Comparison of ENCODE assay signal across 9 cellular contexts in the genomic region with DNA sequence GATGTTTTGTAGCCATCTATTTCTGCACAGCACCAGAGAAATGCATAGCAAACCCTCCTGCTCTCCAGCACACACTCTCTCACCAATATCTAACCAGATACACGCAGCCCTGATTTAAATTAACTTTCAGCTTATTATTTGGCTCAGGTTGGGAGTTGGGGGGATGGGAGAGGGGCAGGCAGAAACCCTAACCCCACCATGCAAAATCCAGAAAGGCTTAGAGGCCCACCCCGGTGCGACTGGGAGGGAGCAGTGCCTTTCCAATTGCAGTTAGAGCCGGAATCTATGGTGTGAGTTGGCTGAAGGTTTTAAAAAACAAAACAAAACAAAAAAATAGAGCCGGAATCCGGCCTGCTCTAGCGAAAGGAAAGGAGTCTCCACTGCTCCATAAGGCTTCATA. TPM values are rescaled to one million over a fixed set of nuclear protein-coding genes. Genes with fewer than 3 reads are reported as not detected.
DNase-seq lines count a peak whose midpoint lies in the region; ATAC-seq, FAIRE-seq and TF ChIP-seq lines count a peak whose summit lies in the region.
"Had no signal": no experiment of that assay in that cellular context is flagged by ENCODE, and none has a peak within 500 bp of the region (broad histone marks: within the 10 kb centered on the region; RNA-seq: fewer than 3 reads in every experiment).

No MANE protein-coding gene starts in this region.

- ATAC-seq in K562 (no peak), natural killer cell (no peak), HG03097 (IDR thresholded peaks at IDR 0.05; ENCODE audit: low FRiP score, unreplicated experiment) (no peak)

- no peak overlapping the region for H2AFZ ChIP-seq in K562 (ENCODE audit: low read depth, low read length)

- H3K4me1 Mint-ChIP-seq in natural killer cell = peaks cover 30 to 38% of the 10 kb centered on the region in 2 donors

- peak; percentile 48 for FAIRE-seq in K562 (lab: Jason Lieb, UNC)

- peak overlapping the region; percentile 88 to 92; a peak in 3 of 4 replicates for H3K9ac ChIP-seq in K562 (ENCODE audit: insufficient read depth in 1 of 2, low read depth in 2 of 2, low read length in 2 of 2)
- no peak overlapping the region for H3K9ac ChIP-seq in colonic mucosa (ENCODE audit: low read depth in 2 of 2, low read length in 2 of 2)

- in situ Hi-C loops in K562 (cut with MboI) = no loop called here

- H3K27ac ChIP-seq in K562 (ENCODE audit: extremely low read depth, low read depth, low read length) = peak overlapping the region; percentile 93
- H3K27ac ChIP-seq in colonic mucosa = no peak overlapping the region
- H3K27ac ChIP-seq in uterus = no peak overlapping the region

- H3K27me3 Mint-ChIP-seq in natural killer cell (ENCODE audit: low read depth in 2 of 2) = peaks cover 57 to 72% of the 10 kb centered on the region in 2 donors

- no peaks in the 10 kb centered on the region for H3K9me3 ChIP-seq in K562 (replicated peaks; ENCODE audit: control insufficient read depth, insufficient read depth, low read depth, low read length)
- no peaks in the 10 kb centered on the region for H3K9me3 ChIP-seq in colonic mucosa
- no peaks in the 10 kb centered on the region for H3K9me3 ChIP-seq in uterus

- no peak for TF ChIP-seq RAD21 in K562 (CRISPR knock-in tag; conservative IDR thresholded peaks at IDR 0.05 in 1 of 2, IDR thresholded peaks at IDR 0.05 in 1 of 2)

- TF ChIP-seq CTCF in K562 (IDR thresholded peaks at IDR 0.05 in 2 of 3, conservative IDR thresholded peaks at IDR 0.05 in 1 of 3; ENCODE audit: insufficient read depth in 2 of 3, low read depth in 1 of 3, low read length in 3 of 3) (no peak), natural killer cell (IDR thresholded peaks at IDR 0.05) (no peak), colonic mucosa (IDR thresholded peaks at IDR 0.05) (no peak), uterus (IDR thresholded peaks at IDR 0.05) (no peak)

- CTCF ChIA-PET in K562 (lab: Yijun Ruan, JAX; ENCODE audit: low intra/inter-chr PET ratio) = interaction anchor here (0.5 kb wide), 1 partner anchor 220 kb away, joined by 5 read pairs; no protein-coding TSS in a partner anchor

- no peaks in the 10 kb centered on the region for H3K9me3 Mint-ChIP-seq in natural killer cell

- H3K27me3 ChIP-seq in K562 (ENCODE audit: control insufficient read depth in 2 of 2, insufficient read depth in 2 of 2, low read length in 2 of 2) (no peaks in the 10 kb centered on the region), colonic mucosa (peaks cover 60% of the 10 kb centered on the region), uterus (peaks cover 26 to 68% of the 10 kb centered on the region in 2 donors)

- no peak for TF ChIP-seq EP300 in K562 (IDR thresholded peaks at IDR 0.05; ENCODE audit: low read length)

- no TSS peak for BruUV-seq in K562 (replicated peaks; lab: Mats Ljungman, UMichigan)

- peak; percentile 51 to 71 for DNase-seq in Kasumi-1 (lab: John Stamatoyannopoulos, UW)
- peak in 3 of 4 experiments; percentile 12 to 34 (median 22) for DNase-seq in K562 (ENCODE audit: extremely low read depth in 1 of 4, low spot score in 3 of 4)
- no peak for DNase-seq in natural killer cell
- DNase-seq in colonic mucosa = no peak
- no peak for DNase-seq in NCI-H1436 treated with DMSO at 0.1 percent for 48 hours (lab: John Stamatoyannopoulos, UW)
- DNase-seq in uterus = no peak
- DNase-seq: activated CD4-positive, alpha-beta T cell treated with anti-CD3 and anti-CD28 coated beads, Interleukin-2, amount 50 U/mL, for 4 hours had no signal

- POLR2A ChIA-PET in K562 (lab: Yijun Ruan, JAX) = interaction anchor here (0.7 to 2.6 kb wide), 6 partner anchors 17 to 252 kb away, joined by 3 to 12 read pairs (median 4); no protein-coding TSS in a partner anchor

- H4K20me1 ChIP-seq in K562 (replicated peaks; ENCODE audit: control insufficient read depth, insufficient read depth, low read length) = no peaks in the 10 kb centered on the region; the same call in 1 of the 2 replicates

- H3K27ac Mint-ChIP-seq in natural killer cell = no peak overlapping the region

- intact Hi-C loops in K562 (cut with micrococcal nuclease) = no loop called here
- intact Hi-C loops in natural killer cell (cut with micrococcal nuclease) = no loop called here
- intact Hi-C loops in colonic mucosa (cut with DNase I) = no loop called here
- intact Hi-C loops in uterus (cut with DNase I; ENCODE audit: low total_unique reads) = no loop called here

- H3K36me3 Mint-ChIP-seq in natural killer cell = no peaks in the 10 kb centered on the region

- H3K36me3 ChIP-seq in K562 (ENCODE audit: control insufficient read depth, insufficient read depth, low read length) (peaks cover 36% of the 10 kb centered on the region), colonic mucosa (no peaks in the 10 kb centered on the region), uterus (no peaks in the 10 kb centered on the region)

- peak overlapping the region; percentile 74 for H3K4me3 Mint-ChIP-seq in natural killer cell

- peaks cover 89% of the 10 kb centered on the region for H3K79me2 ChIP-seq in K562 (ENCODE audit: control insufficient read depth, insufficient read depth, low read length)

- H3K4me2 ChIP-seq in K562 (ENCODE audit: insufficient read depth, low read length) = peak overlapping the region; percentile 92

- H3K4me1 ChIP-seq in K562 (replicated peaks in 1 of 2; ENCODE audit: control insufficient read depth in 2 of 2, insufficient read depth in 2 of 2, low read length in 2 of 2) = peaks cover 27 to 28% of the 10 kb centered on the region in 2 experiments; a peak in 4 of 5 replicates
- peaks cover 15% of the 10 kb centered on the region for H3K4me1 ChIP-seq in colonic mucosa
- peaks cover 0 to 16% of the 10 kb centered on the region in 2 donors for H3K4me1 ChIP-seq in uterus

- H3K4me3 ChIP-seq in GM08714 (ENCODE audit: low read length) = peak overlapping the region; percentile 76
- H3K4me3 ChIP-seq in K562 = peak overlapping the region; percentile 66
- no peak overlapping the region for H3K4me3 ChIP-seq in colonic mucosa
- no peak overlapping the region for H3K4me3 ChIP-seq in uterus

- TF ChIP-seq POLR2A in K562 (conservative IDR thresholded peaks at IDR 0.05) (no peak), uterus (IDR thresholded peaks at IDR 0.05) (no peak)

- under 1% methylated on average over 7 of the region's 7 CpGs for WGBS in K562 (ENCODE audit: insufficient coverage, low coverage, missing lambda C conversion rate)

- H3K9me1 ChIP-seq in K562 (ENCODE audit: control insufficient read depth, insufficient read depth, low read length) = no peaks in the 10 kb centered on the region

TF ChIP-seq in K562, 482 proteins besides CTCF, POLR2A, EP300 and RAD21:
- TF ChIP-seq MEF2D (tag; conservative IDR thresholded peaks at IDR 0.05; ENCODE audit: low read depth) (no peak), ELF1 (tag; IDR thresholded peaks at IDR 0.05) (no peak), CHD1 (IDR thresholded peaks at IDR 0.05; ENCODE audit: low read length) (peak; percentile 24), ZFX (CRISPR knock-in tag; IDR thresholded peaks at IDR 0.05) (peak; percentile 21; the same call in 1 of the 2 replicates), KDM1A (IDR thresholded peaks at IDR 0.05) (peak in 1 of 2 experiments; percentile 26; a peak in 1 of 4 replicates)
- TF ChIP-seq, protein P1, sequence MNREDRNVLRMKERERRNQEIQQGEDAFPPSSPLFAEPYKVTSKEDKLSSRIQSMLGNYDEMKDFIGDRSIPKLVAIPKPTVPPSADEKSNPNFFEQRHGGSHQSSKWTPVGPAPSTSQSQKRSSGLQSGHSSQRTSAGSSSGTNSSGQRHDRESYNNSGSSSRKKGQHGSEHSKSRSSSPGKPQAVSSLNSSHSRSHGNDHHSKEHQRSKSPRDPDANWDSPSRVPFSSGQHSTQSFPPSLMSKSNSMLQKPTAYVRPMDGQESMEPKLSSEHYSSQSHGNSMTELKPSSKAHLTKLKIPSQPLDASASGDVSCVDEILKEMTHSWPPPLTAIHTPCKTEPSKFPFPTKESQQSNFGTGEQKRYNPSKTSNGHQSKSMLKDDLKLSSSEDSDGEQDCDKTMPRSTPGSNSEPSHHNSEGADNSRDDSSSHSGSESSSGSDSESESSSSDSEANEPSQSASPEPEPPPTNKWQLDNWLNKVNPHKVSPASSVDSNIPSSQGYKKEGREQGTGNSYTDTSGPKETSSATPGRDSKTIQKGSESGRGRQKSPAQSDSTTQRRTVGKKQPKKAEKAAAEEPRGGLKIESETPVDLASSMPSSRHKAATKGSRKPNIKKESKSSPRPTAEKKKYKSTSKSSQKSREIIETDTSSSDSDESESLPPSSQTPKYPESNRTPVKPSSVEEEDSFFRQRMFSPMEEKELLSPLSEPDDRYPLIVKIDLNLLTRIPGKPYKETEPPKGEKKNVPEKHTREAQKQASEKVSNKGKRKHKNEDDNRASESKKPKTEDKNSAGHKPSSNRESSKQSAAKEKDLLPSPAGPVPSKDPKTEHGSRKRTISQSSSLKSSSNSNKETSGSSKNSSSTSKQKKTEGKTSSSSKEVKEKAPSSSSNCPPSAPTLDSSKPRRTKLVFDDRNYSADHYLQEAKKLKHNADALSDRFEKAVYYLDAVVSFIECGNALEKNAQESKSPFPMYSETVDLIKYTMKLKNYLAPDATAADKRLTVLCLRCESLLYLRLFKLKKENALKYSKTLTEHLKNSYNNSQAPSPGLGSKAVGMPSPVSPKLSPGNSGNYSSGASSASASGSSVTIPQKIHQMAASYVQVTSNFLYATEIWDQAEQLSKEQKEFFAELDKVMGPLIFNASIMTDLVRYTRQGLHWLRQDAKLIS (CRISPR knock-in tag; IDR thresholded peaks at IDR 0.05) = 0 out of 2 replicates have a peak, but pooled peaks have one; percentile 46

RNA-seq across cellular contexts. Expression of gene IGF2BP3, which starts 3.0 kb away (rescaled TPM):
- 95.3 and 272 TPM in 2 replicates for total RNA-seq in K562 (2011; cell fraction: chromatin; rRNA removed; ENCODE audit: low replicate concordance)
- 53.0 and 62.1 TPM in 2 replicates for total RNA-seq in K562 (2011; cell fraction: nucleolus; rRNA removed)
- 111 and 181 TPM in 2 replicates for total RNA-seq in K562 (2011; cell fraction: nucleoplasm; rRNA removed)
- total RNA-seq in K562 (2014; rRNA removed) = 46.0 and 49.5 TPM in 2 replicates
- total RNA-seq in K562 (2014; rRNA removed; fragmentation: Illumina TruSeq; extraction: Trizol) = 79.0 and 82.8 TPM in 2 replicates
- 62.9 and 71.4 TPM in 2 replicates for total RNA-seq in K562 (2015; rRNA removed; fragmentation: Illumina TruSeq; extraction: Trizol)
- 61.2 and 62.9 TPM in 2 replicates for total RNA-seq in K562 (2021)
- polyA plus RNA-seq in K562 (2011; rRNA removed) = 53.2 and 61.4 TPM in 2 replicates
- 34.6 and 39.6 TPM in 2 replicates for polyA plus RNA-seq in K562 (2011; cell fraction: cytosol; rRNA removed)
- 46.4 and 48.8 TPM in 2 replicates for polyA plus RNA-seq in K562 (2011; cell fraction: nucleus; rRNA removed)
- 38.8 and 43.7 TPM in 2 replicates for polyA plus RNA-seq in K562 (2012)
- 67.9 and 88.1 TPM in 2 replicates for polyA plus RNA-seq in K562 (2014; fragmentation: Illumina TruSeq; extraction: Trizol)
- 1 to 10 TPM; 8.4 to 8.5 TPM for polyA plus RNA-seq in K562 (2014; fragmentation: Nextera tagmentation; extraction: Ambion mirVana)
- 45.3 and 55.8 TPM in 2 replicates for polyA plus RNA-seq in K562 (2014; rRNA removed)
- 92.7 and 97.6 TPM in 2 replicates for polyA minus RNA-seq in K562 (2011; rRNA and poly(A)+ RNA removed)
- 46.0 and 65.1 TPM in 2 replicates for polyA minus RNA-seq in K562 (2011; cell fraction: cytosol; rRNA and poly(A)+ RNA removed)
- 38.0 and 61.4 TPM in 2 replicates for polyA minus RNA-seq in K562 (2011; cell fraction: nucleus; rRNA and poly(A)+ RNA removed)
- total RNA-seq in natural killer cell = 1 to 10 TPM in 2 of 3 donors, not detected in 1; 1.4 to 2.9 TPM
- total RNA-seq in colonic mucosa = 1 to 10 TPM in 1 of 2 donors, under 1 TPM in 1; 0.24 to 1.2 TPM
- 10 to 100 TPM in 1 of 4 donors, not detected in 3; 45.8 TPM for total RNA-seq in uterus

Comparison
In these comparisons a context has a peak if more than half of its experiments do, and no peak if none do; other contexts are left out.
1. H3K4me3 ChIP-seq: peak in GM08714 (single experiment) and K562 (single experiment); none in colonic mucosa (single experiment) and uterus (0 of 2).
2. DNase-seq: peak in Kasumi-1 (2 of 2) and K562 (3 of 4); none in natural killer cell (single experiment), colonic mucosa (single experiment), NCI-H1436 treated with DMSO at 0.1 percent for 48 hours (single experiment) and uterus (0 of 2).
3. H3K9ac ChIP-seq: peak in K562 (2 of 2); none in colonic mucosa (0 of 2).